ENCODE assay signal across 1 cellular context in genomic region chr9:114894801-114895433, GRCh38.
TF ChIP-seq lines count a peak whose summit lies in the region.

No MANE protein-coding gene starts in this region.

TF ChIP-seq in SK-N-SH, 30 proteins besides CTCF, POLR2A, EP300 and RAD21 (continued from another document):
- TF ChIP-seq USF2 (IDR thresholded peaks at IDR 0.05; ENCODE audit: borderline replicate concordance, low read depth, low read length) (no peak), RXRA (IDR thresholded peaks at IDR 0.05; ENCODE audit: borderline replicate concordance, low read depth) (peak; percentile 74; the same call in 1 of the 2 replicates), ELF1 (IDR thresholded peaks at IDR 0.05) (peak; percentile 38; the same call in 1 of the 2 replicates), NFIC (IDR thresholded peaks at IDR 0.05; ENCODE audit: borderline replicate concordance) (peak; percentile 67; the same call in 1 of the 2 replicates), ZBTB33 (IDR thresholded peaks at IDR 0.05; ENCODE audit: borderline replicate concordance, low read depth) (peak; percentile 62; the same call in 1 of the 2 replicates), PBX3 (IDR thresholded peaks at IDR 0.05) (peak; percentile 73), MXI1 (IDR thresholded peaks at IDR 0.05; ENCODE audit: low read depth, low read length) (no peak), TEAD4 (IDR thresholded peaks at IDR 0.05; ENCODE audit: borderline replicate concordance, insufficient read depth) (peak; percentile 93), NRF1 (IDR thresholded peaks at IDR 0.05; ENCODE audit: low read depth, low read length) (no peak)
